In the genomic region with DNA sequence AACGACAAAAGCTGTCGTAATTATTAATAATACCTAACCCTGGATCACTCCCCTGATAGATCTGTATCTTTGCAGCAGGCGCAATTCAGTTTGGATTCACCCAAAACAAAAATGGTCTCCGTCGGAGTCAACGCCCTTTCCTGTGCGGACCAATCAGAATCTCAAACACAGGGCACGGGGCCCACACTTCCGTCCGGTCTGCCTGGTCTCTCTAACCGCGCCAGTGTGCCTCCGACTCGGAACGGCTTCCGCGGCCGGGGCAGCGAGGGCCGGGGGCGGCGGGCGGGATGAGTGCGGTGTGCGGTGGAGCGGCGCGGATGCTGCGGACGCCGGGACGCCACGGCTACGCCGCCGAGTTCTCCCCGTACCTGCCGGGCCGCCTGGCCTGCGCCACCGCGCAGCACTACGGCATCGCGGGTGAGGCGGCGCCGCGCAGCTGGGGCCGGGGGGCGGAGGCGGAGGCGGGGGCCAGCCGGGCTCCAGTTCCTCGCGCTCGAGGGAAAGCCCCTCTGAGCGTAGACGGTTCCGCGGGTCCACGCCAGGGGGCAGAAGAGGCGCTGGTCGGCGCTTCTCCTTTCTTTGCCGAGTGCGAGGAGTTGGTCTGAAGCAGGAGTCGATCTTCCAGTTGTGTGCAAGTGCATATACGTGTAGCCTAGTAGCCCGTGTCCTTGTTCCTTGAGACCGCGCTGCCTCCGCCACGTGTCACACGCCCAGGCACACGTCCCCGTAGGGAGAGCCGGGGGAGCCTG, we compare ENCODE assay signal across 8 cellular contexts. TPM values are rescaled to one million over a fixed set of nuclear protein-coding genes. Genes with fewer than 3 reads are reported as not detected.
DNase-seq lines count a peak whose midpoint lies in the region; ATAC-seq and FAIRE-seq lines count a peak whose summit lies in the region.

A gene with protein sequence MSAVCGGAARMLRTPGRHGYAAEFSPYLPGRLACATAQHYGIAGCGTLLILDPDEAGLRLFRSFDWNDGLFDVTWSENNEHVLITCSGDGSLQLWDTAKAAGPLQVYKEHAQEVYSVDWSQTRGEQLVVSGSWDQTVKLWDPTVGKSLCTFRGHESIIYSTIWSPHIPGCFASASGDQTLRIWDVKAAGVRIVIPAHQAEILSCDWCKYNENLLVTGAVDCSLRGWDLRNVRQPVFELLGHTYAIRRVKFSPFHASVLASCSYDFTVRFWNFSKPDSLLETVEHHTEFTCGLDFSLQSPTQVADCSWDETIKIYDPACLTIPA (plus strand): TSS at position 214 of the 749 bp plus-strand sequence. CDS start 74 bp downstream, at position 288.

- peak; percentile 94 for ATAC-seq in GM21381 (IDR thresholded peaks at IDR 0.05; ENCODE audit: unreplicated experiment)

- FAIRE-seq in HTR-8/SVneo (lab: Jason Lieb, UNC) (peak; percentile 89), endometrium (lab: Jason Lieb, UNC) (peak; percentile 48)

- DNase-seq in D341Med (ENCODE audit: low spot score): peak; percentile 93
- DNase-seq in HTR-8/SVneo (ENCODE audit: insufficient read length, low spot score): peak; percentile 91
- peak; percentile 73 for DNase-seq in NOMO-1 treated with dmso at 0.1 percent for 144 hours (lab: John Stamatoyannopoulos, UW; ENCODE audit: unreplicated experiment)
- peak; percentile 81 for DNase-seq in activated CD8-positive, alpha-beta memory T cell treated with anti-CD3 and anti-CD28 coated beads, Interleukin-2, amount 50 U/mL, for 24 hours (ENCODE audit: extremely low read depth)
- DNase-seq in mesenteric fat pad (ENCODE audit: low spot score): peak; percentile 95
- DNase-seq in stimulated activated CD8-positive, alpha-beta memory T cell treated with anti-CD3 and anti-CD28 coated beads, Interleukin-15, amount 100 ng/mL, for 1 hour (ENCODE audit: low read depth): peak; percentile 70

RNA-seq across cellular contexts. Expression of the gene that starts here (rescaled TPM):
- total RNA-seq in mesenteric fat pad: 5.3 TPM

Comparison
In these comparisons a context has a peak if more than half of its experiments do, and no peak if none do; other contexts are left out.
1. Peak in every context shown above with its lines: DNase-seq and ATAC-seq.